ENCODE assay signal across 13 cellular contexts in genomic region chr12:214005-214736, GRCh38. TPM values are rescaled to one million over a fixed set of nuclear protein-coding genes. Genes with fewer than 3 reads are reported as not detected.
A peak's percentile ranks its signal among the peaks of the same experiment; 100 is the strongest.
DNase-seq lines count a peak whose midpoint lies in the region; ATAC-seq and TF ChIP-seq lines count a peak whose summit lies in the region.
"Had no signal": no experiment of that assay in that cellular context is flagged by ENCODE, and none has a peak within 500 bp of the region (broad histone marks: within the 10 kb centered on the region; RNA-seq: fewer than 3 reads in every experiment).

SLC6A12 (minus strand) TSS chr12:214157; CDS start chr12:209986, 4,171 bp downstream.

- H3K27me3 Mint-ChIP-seq in natural killer cell treated with Interleukin-12 subunit alpha and Interleukin-12 subunit beta and Interleukin-15 and Interleukin-18, amount 100 ng/mL, for 72 hours, result peaks cover 25 to 32% of the 10 kb centered on the region in 2 donors
- H3K27me3 Mint-ChIP-seq in natural killer cell (ENCODE audit: low read depth in 2 of 2), result peaks cover 20 to 30% of the 10 kb centered on the region in 2 donors
- peaks cover 62% of the 10 kb centered on the region for H3K27me3 Mint-ChIP-seq in chondrocyte (ENCODE audit: low read depth)
- H3K27me3 Mint-ChIP-seq in activated CD8-positive, alpha-beta T cell treated with anti-CD3 and anti-CD28 coated beads, Interleukin-2, amount 10 ng/mL, durations not matched to agents 7 days and 5 days (ENCODE audit: low read depth), result peaks cover 12% of the 10 kb centered on the region

- no peak for TF ChIP-seq CTCF in natural killer cell (IDR thresholded peaks at IDR 0.05)
- no peak for TF ChIP-seq CTCF in chondrocyte (IDR thresholded peaks at IDR 0.05)

- intact Hi-C loops in natural killer cell (cut with micrococcal nuclease), result no loop called here
- intact Hi-C loops in posterior vena cava (cut with DNase I), result no loop called here

- CTCF ChIA-PET in activated CD8-positive, alpha-beta T cell treated with anti-CD3 and anti-CD28 coated beads, Interleukin-2, amount 10 ng/mL, durations not matched to agents 7 days and 5 days (lab: Charles Lee), result interaction anchor here (1.6 kb wide), 1 partner anchor 25 kb away, joined by 6 read pairs; no protein-coding TSS in a partner anchor

- peak within 1 kb of the TSS; percentile 30 for H3K4me3 ChIP-seq in mononuclear cell (ENCODE audit: low read length)

- no peaks in the 10 kb centered on the region for H3K9me3 Mint-ChIP-seq in natural killer cell treated with Interleukin-12 subunit alpha and Interleukin-12 subunit beta and Interleukin-15 and Interleukin-18, amount 100 ng/mL, for 72 hours
- no peaks in the 10 kb centered on the region for H3K9me3 Mint-ChIP-seq in natural killer cell
- H3K9me3 Mint-ChIP-seq in chondrocyte (ENCODE audit: low read depth), result no peaks in the 10 kb centered on the region
- no peaks in the 10 kb centered on the region for H3K9me3 Mint-ChIP-seq in activated CD8-positive, alpha-beta T cell treated with anti-CD3 and anti-CD28 coated beads, Interleukin-2, amount 10 ng/mL, durations not matched to agents 7 days and 5 days (ENCODE audit: insufficient read depth)

- POLR2A ChIA-PET in activated CD8-positive, alpha-beta T cell treated with anti-CD3 and anti-CD28 coated beads, Interleukin-2, amount 10 ng/mL, durations not matched to agents 7 days and 5 days (lab: Charles Lee), result no interaction called here

- no peak within 1 kb of the TSS for H3K27ac Mint-ChIP-seq in natural killer cell treated with Interleukin-12 subunit alpha and Interleukin-12 subunit beta and Interleukin-15 and Interleukin-18, amount 100 ng/mL, for 72 hours
- H3K27ac Mint-ChIP-seq in natural killer cell (peak within 1 kb of the TSS in 1 of 2 donors; percentile 42), chondrocyte (ENCODE audit: unreplicated experiment) (peak within 1 kb of the TSS; percentile 10)
- no peak within 1 kb of the TSS for H3K27ac Mint-ChIP-seq in activated CD8-positive, alpha-beta T cell treated with anti-CD3 and anti-CD28 coated beads, Interleukin-2, amount 10 ng/mL, durations not matched to agents 7 days and 5 days

- no peaks in the 10 kb centered on the region for H3K36me3 Mint-ChIP-seq in natural killer cell treated with Interleukin-12 subunit alpha and Interleukin-12 subunit beta and Interleukin-15 and Interleukin-18, amount 100 ng/mL, for 72 hours
- no peaks in the 10 kb centered on the region for H3K36me3 Mint-ChIP-seq in natural killer cell
- H3K36me3 Mint-ChIP-seq in chondrocyte (ENCODE audit: low read depth), result no peaks in the 10 kb centered on the region
- H3K36me3 Mint-ChIP-seq in activated CD8-positive, alpha-beta T cell treated with anti-CD3 and anti-CD28 coated beads, Interleukin-2, amount 10 ng/mL, durations not matched to agents 7 days and 5 days (ENCODE audit: low read depth), result no peaks in the 10 kb centered on the region

- peaks cover 3 to 4% of the 10 kb centered on the region in 2 donors for H3K4me1 Mint-ChIP-seq in natural killer cell treated with Interleukin-12 subunit alpha and Interleukin-12 subunit beta and Interleukin-15 and Interleukin-18, amount 100 ng/mL, for 72 hours (ENCODE audit: low read depth in 2 of 2)
- H3K4me1 Mint-ChIP-seq in natural killer cell (peaks cover 5 to 9% of the 10 kb centered on the region in 2 donors), chondrocyte (ENCODE audit: low read depth) (peaks cover 7% of the 10 kb centered on the region)
- H3K4me1 Mint-ChIP-seq in activated CD8-positive, alpha-beta T cell treated with anti-CD3 and anti-CD28 coated beads, Interleukin-2, amount 10 ng/mL, durations not matched to agents 7 days and 5 days (ENCODE audit: low read depth), result no peaks in the 10 kb centered on the region

- ATAC-seq in natural killer cell treated with Interleukin-12 subunit alpha and Interleukin-12 subunit beta and Interleukin-15 and Interleukin-18, amount 100 ng/mL, for 72 hours, result no peak
- ATAC-seq in natural killer cell, result no peak
- no peak for ATAC-seq in HG02798 (IDR thresholded peaks at IDR 0.05; ENCODE audit: poor library complexity, unreplicated experiment)
- ATAC-seq in activated CD8-positive, alpha-beta T cell treated with anti-CD3 and anti-CD28 coated beads, Interleukin-2, amount 10 ng/mL, durations not matched to agents 7 days and 5 days, result no peak

- DNase-seq in natural killer cell treated with Interleukin-12 subunit alpha and Interleukin-12 subunit beta and Interleukin-15 and Interleukin-18, amount 100 ng/mL, for 72 hours (ENCODE audit: low spot score), result peak; percentile 49
- DNase-seq in natural killer cell, result no peak
- no peak for DNase-seq in chondrocyte (ENCODE audit: low spot score)
- no peak for DNase-seq in posterior vena cava (ENCODE audit: low spot score)
- DNase-seq in dedifferentiated amniotic fluid mesenchymal stem cell (ENCODE audit: extremely low spot score), result no peak
- no peak for DNase-seq in activated CD8-positive, alpha-beta T cell treated with anti-CD3 and anti-CD28 coated beads, Interleukin-2, amount 10 ng/mL, durations not matched to agents 7 days and 5 days
- DNase-seq: amniotic stem cell, EL, Kasumi-1, mesenchymal stem cell, transverse colon had no signal

- H3K27me3 ChIP-seq in mononuclear cell (ENCODE audit: insufficient read depth, low read length), result no peaks in the 10 kb centered on the region

- no peaks in the 10 kb centered on the region for H3K9me3 ChIP-seq in mononuclear cell (ENCODE audit: low read depth, low read length)
- H3K9me3 ChIP-seq: transverse colon had no signal

- peaks cover 39% of the 10 kb centered on the region for H3K4me1 ChIP-seq in mononuclear cell (ENCODE audit: insufficient read depth, low read length)

- no peak within 1 kb of the TSS for H3K4me3 Mint-ChIP-seq in natural killer cell treated with Interleukin-12 subunit alpha and Interleukin-12 subunit beta and Interleukin-15 and Interleukin-18, amount 100 ng/mL, for 72 hours
- H3K4me3 Mint-ChIP-seq in natural killer cell (no peak within 1 kb of the TSS), chondrocyte (ENCODE audit: unreplicated experiment) (no peak within 1 kb of the TSS)
- H3K4me3 Mint-ChIP-seq in activated CD8-positive, alpha-beta T cell treated with anti-CD3 and anti-CD28 coated beads, Interleukin-2, amount 10 ng/mL, durations not matched to agents 7 days and 5 days, result no peak within 1 kb of the TSS

RNA-seq across cellular contexts. Expression of gene SLC6A12, which starts in this region (rescaled TPM):
- under 1 TPM in 1 of 2 donors, not detected in 1; 0.11 TPM for total RNA-seq in natural killer cell treated with Interleukin-12 subunit alpha and Interleukin-12 subunit beta and Interleukin-15 and Interleukin-18, amount 100 ng/mL, for 72 hours
- total RNA-seq in natural killer cell (under 1 TPM in 2 of 3 donors, not detected in 1; 0.54 to 0.70 TPM), chondrocyte (0.42 TPM in 1 of 3 replicates, not detected in the others), mononuclear cell (0.73 TPM), posterior vena cava (1 to 10 TPM in 1 of 2 donors, under 1 TPM in 1; 1.00 to 1.0 TPM)
- not detected for total RNA-seq in activated CD8-positive, alpha-beta T cell treated with anti-CD3 and anti-CD28 coated beads, Interleukin-2, amount 10 ng/mL, durations not matched to agents 7 days and 5 days

Comparison
In these comparisons a context has a peak if more than half of its experiments do, and no peak if none do; other contexts are left out.
1. Peak in DNase-seq in natural killer cell treated with Interleukin-12 subunit alpha and Interleukin-12 subunit beta and Interleukin-15 and Interleukin-18, amount 100 ng/mL, for 72 hours; RNA of the gene not detected or under 1 TPM.